ENCODE assay signal across 29 cellular contexts in the genomic region with DNA sequence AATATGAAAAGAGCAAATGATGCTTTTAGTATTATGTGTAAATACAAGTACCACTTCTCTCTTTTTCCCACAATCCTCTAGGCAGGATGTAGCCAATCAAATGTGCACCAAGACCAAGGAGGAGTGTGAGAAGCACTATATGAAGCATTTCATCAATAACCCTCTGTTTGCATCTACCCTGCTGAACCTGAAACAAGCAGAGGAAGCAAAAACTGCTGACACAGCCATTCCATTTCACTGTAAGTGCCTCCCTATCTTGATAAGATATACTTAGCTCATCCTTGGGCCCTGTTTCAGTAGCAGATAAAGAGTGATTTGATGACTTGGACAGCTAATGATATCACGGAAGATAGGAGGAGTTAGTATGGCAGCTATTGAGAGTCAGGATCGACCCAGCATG.
"Had no signal": no experiment of that assay in that cellular context is flagged by ENCODE, and none has a peak within 500 bp of the region (broad histone marks: within the 10 kb centered on the region; RNA-seq: fewer than 3 reads in every experiment).

No MANE protein-coding gene starts in this region.

- H3K4me3 ChIP-seq: adrenal gland, body of pancreas, colonic mucosa, gastrocnemius medialis, left ventricle myocardium inferior, lung, mucosa of descending colon, thyroid gland, upper lobe of left lung had no signal

- H3K27ac Mint-ChIP-seq: activated CD8-positive, alpha-beta memory T cell treated with anti-CD3 and anti-CD28 coated beads, Interleukin-2, amount 10 ng/mL, durations not matched to agents 7 days and 5 days; activated naive CD4-positive, alpha-beta T cell treated with anti-CD3 and anti-CD28 coated beads for 36 hours; activated naive CD8-positive, alpha-beta T cell treated with anti-CD3 and anti-CD28 coated beads for 36 hours; activated T-cell treated with anti-CD3 and anti-CD28 coated beads, Interleukin-2, amount 50 U/mL, for 72 hours; natural killer cell treated with Interleukin-12 subunit alpha and Interleukin-12 subunit beta and Interleukin-15 and Interleukin-18, amount 100 ng/mL, for 72 hours; stimulated activated naive CD8-positive, alpha-beta T cell treated with anti-CD3 and anti-CD28 coated beads, Interleukin-15, amount 100 ng/mL, for 72 hours had no signal

- FAIRE-seq: islet of Langerhans had no signal

- H3K4me3 Mint-ChIP-seq: activated CD8-positive, alpha-beta memory T cell treated with anti-CD3 and anti-CD28 coated beads, Interleukin-2, amount 10 ng/mL, durations not matched to agents 7 days and 5 days; activated naive CD4-positive, alpha-beta T cell treated with anti-CD3 and anti-CD28 coated beads for 36 hours; activated naive CD8-positive, alpha-beta T cell treated with anti-CD3 and anti-CD28 coated beads for 36 hours; activated T-cell treated with anti-CD3 and anti-CD28 coated beads, Interleukin-2, amount 50 U/mL, for 72 hours; natural killer cell treated with Interleukin-12 subunit alpha and Interleukin-12 subunit beta and Interleukin-15 and Interleukin-18, amount 100 ng/mL, for 72 hours; stimulated activated naive CD8-positive, alpha-beta T cell treated with anti-CD3 and anti-CD28 coated beads, Interleukin-15, amount 100 ng/mL, for 72 hours had no signal

- H3K27me3 Mint-ChIP-seq: activated CD8-positive, alpha-beta memory T cell treated with anti-CD3 and anti-CD28 coated beads, Interleukin-2, amount 10 ng/mL, durations not matched to agents 7 days and 5 days; activated naive CD8-positive, alpha-beta T cell treated with anti-CD3 and anti-CD28 coated beads for 36 hours; natural killer cell treated with Interleukin-12 subunit alpha and Interleukin-12 subunit beta and Interleukin-15 and Interleukin-18, amount 100 ng/mL, for 72 hours; stimulated activated naive CD8-positive, alpha-beta T cell treated with anti-CD3 and anti-CD28 coated beads, Interleukin-15, amount 100 ng/mL, for 72 hours had no signal

- H3K4me1 ChIP-seq: adrenal gland, body of pancreas, colonic mucosa, gastrocnemius medialis, left ventricle myocardium inferior, upper lobe of left lung had no signal

- H3K9me3 ChIP-seq: adrenal gland, body of pancreas, colonic mucosa, gastrocnemius medialis, left ventricle myocardium inferior, mucosa of descending colon, thyroid gland, upper lobe of left lung had no signal

- ATAC-seq: activated CD8-positive, alpha-beta memory T cell treated with anti-CD3 and anti-CD28 coated beads, Interleukin-2, amount 10 ng/mL, durations not matched to agents 7 days and 5 days; body of pancreas; gastrocnemius medialis; mucosa of descending colon; natural killer cell treated with Interleukin-12 subunit alpha and Interleukin-12 subunit beta and Interleukin-15 and Interleukin-18, amount 100 ng/mL, for 72 hours; right cardiac atrium; stimulated activated naive CD8-positive, alpha-beta T cell treated with anti-CD3 and anti-CD28 coated beads, Interleukin-15, amount 100 ng/mL, for 72 hours had no signal

- H3K4me1 Mint-ChIP-seq: stimulated activated naive CD8-positive, alpha-beta T cell treated with anti-CD3 and anti-CD28 coated beads, Interleukin-15, amount 100 ng/mL, for 72 hours had no signal

- DNase-seq: activated CD4-positive, alpha-beta T cell treated with anti-CD3 and anti-CD28 coated beads for 4 hours; activated CD4-positive, alpha-beta T cell treated with anti-CD3 and anti-CD28 coated beads, Interleukin-2, amount 50 U/mL, for 4 hours; activated CD8-positive, alpha-beta memory T cell treated with anti-CD3 and anti-CD28 coated beads, Interleukin-2, amount 10 ng/mL, durations not matched to agents 7 days and 5 days; activated effector memory CD4-positive, alpha-beta T cell treated with Interleukin-2 at 50 U/mL for 16 hours; activated naive CD4-positive, alpha-beta T cell treated with anti-CD3 and anti-CD28 coated beads for 36 hours; activated naive CD8-positive, alpha-beta T cell treated with anti-CD3 and anti-CD28 coated beads for 36 hours; activated T-cell treated with anti-CD3 and anti-CD28 coated beads for 4 hours; activated T-cell treated with anti-CD3 and anti-CD28 coated beads, Interleukin-2, amount 50 U/mL, for 72 hours; adrenal gland; aorta; body of pancreas; cerebellar nuclear complex; colonic mucosa; effector CD8-positive, alpha-beta T cell; gastrocnemius medialis; glutamatergic neuron; left ventricle myocardium inferior; mucosa of descending colon; posterior cingulate gyrus; right cardiac atrium; stimulated activated CD4-positive, alpha-beta T cell treated with anti-CD3 and anti-CD28 coated beads, Interleukin-2, amount 100 ng/mL, for 48 hours; stimulated activated naive CD8-positive, alpha-beta T cell treated with anti-CD3 and anti-CD28 coated beads, Interleukin-15, amount 100 ng/mL, for 72 hours; substantia nigra; thyroid gland; upper lobe of left lung had no signal

- H3K27me3 ChIP-seq: adrenal gland, body of pancreas, colonic mucosa, gastrocnemius medialis, thyroid gland, upper lobe of left lung had no signal

- H3K9me3 Mint-ChIP-seq: activated naive CD4-positive, alpha-beta T cell treated with anti-CD3 and anti-CD28 coated beads for 36 hours; activated naive CD8-positive, alpha-beta T cell treated with anti-CD3 and anti-CD28 coated beads for 36 hours; activated T-cell treated with anti-CD3 and anti-CD28 coated beads, Interleukin-2, amount 50 U/mL, for 72 hours; natural killer cell treated with Interleukin-12 subunit alpha and Interleukin-12 subunit beta and Interleukin-15 and Interleukin-18, amount 100 ng/mL, for 72 hours; stimulated activated naive CD8-positive, alpha-beta T cell treated with anti-CD3 and anti-CD28 coated beads, Interleukin-15, amount 100 ng/mL, for 72 hours had no signal

- H3K36me3 ChIP-seq: colonic mucosa had no signal

- H3K27ac ChIP-seq: adrenal gland, body of pancreas, colonic mucosa, gastrocnemius medialis, left ventricle myocardium inferior, thyroid gland, upper lobe of left lung, VCaP had no signal
